In genomic region chr1:20680269-20680668, GRCh38 we compare ENCODE assay signal across 21 cellular contexts. TPM values are rescaled to one million over a fixed set of nuclear protein-coding genes. Genes with fewer than 3 reads are reported as not detected.
DNase-seq lines count a peak whose midpoint lies in the region; ATAC-seq and TF ChIP-seq lines count a peak whose summit lies in the region.
"Had no signal": no experiment of that assay in that cellular context is flagged by ENCODE, and none has a peak within 500 bp of the region (broad histone marks: within the 10 kb centered on the region; RNA-seq: fewer than 3 reads in every experiment).

No MANE protein-coding gene starts in this region.

- H3K4me1 Mint-ChIP-seq in stimulated activated naive CD8-positive, alpha-beta T cell treated with anti-CD3 and anti-CD28 coated beads, Interleukin-15, Interleukin-2, amounts not matched to agents 100 ng/mL and 50 ng/mL, for 24 hours (ENCODE audit: low read depth), result peaks cover 10% of the 10 kb centered on the region
- peaks cover 14% of the 10 kb centered on the region for H3K4me1 Mint-ChIP-seq in T-helper 2 cell treated with Interferon-gamma antibody and Interleukin-4, amounts not matched to agents 5 μg/mL and 100 μg/mL, for 36 hours (ENCODE audit: low read depth)
- H3K4me1 Mint-ChIP-seq: GM23338 had no signal

- no peak for DNase-seq in stimulated activated naive CD8-positive, alpha-beta T cell treated with anti-CD3 and anti-CD28 coated beads, Interleukin-15, Interleukin-2, amounts not matched to agents 100 U/mL and 50 U/mL, for 24 hours
- DNase-seq in left lobe of liver (ENCODE audit: low spot score) (no peak), spleen (no peak), A172 (ENCODE audit: low spot score) (no peak)
- no peak for DNase-seq in T-helper 2 cell treated with Interferon-gamma antibody and Interleukin-4, amounts not matched to agents 5 μg/mL and 100 μg/mL, for 36 hours (ENCODE audit: low spot score)
- DNase-seq: ACHN; AML-193; BE2C; C1 segment of cervical spinal cord; Calu3; CD4-positive, alpha-beta memory T cell; COR-L47; DMS53; DMS79 treated with DMSO at 0.1 percent for 48 hours; GF-D8; H9 had no signal

- H3K27me3 Mint-ChIP-seq in stimulated activated naive CD8-positive, alpha-beta T cell treated with anti-CD3 and anti-CD28 coated beads, Interleukin-15, Interleukin-2, amounts not matched to agents 100 ng/mL and 50 ng/mL, for 24 hours, result peaks cover 26% of the 10 kb centered on the region
- H3K27me3 Mint-ChIP-seq in T-helper 2 cell treated with Interferon-gamma antibody and Interleukin-4, amounts not matched to agents 5 μg/mL and 100 μg/mL, for 36 hours (ENCODE audit: low read depth), result peaks cover 64% of the 10 kb centered on the region

- H3K4me3 ChIP-seq in spleen, result no peak overlapping the region
- H3K4me3 ChIP-seq: A549, GM23338 had no signal

- H3K9me3 ChIP-seq in spleen, result peaks cover 0 to 9% (median 0%) of the 10 kb centered on the region in 8 donors
- H3K9me3 ChIP-seq: A549, BE2C had no signal

- peaks cover 0 to 41% (median 0%) of the 10 kb centered on the region in 6 donors for H3K36me3 ChIP-seq in spleen
- H3K36me3 ChIP-seq: BE2C had no signal

- H3K27ac Mint-ChIP-seq in stimulated activated naive CD8-positive, alpha-beta T cell treated with anti-CD3 and anti-CD28 coated beads, Interleukin-15, Interleukin-2, amounts not matched to agents 100 ng/mL and 50 ng/mL, for 24 hours, result peak overlapping the region; percentile 26
- H3K27ac Mint-ChIP-seq in T-helper 2 cell treated with Interferon-gamma antibody and Interleukin-4, amounts not matched to agents 5 μg/mL and 100 μg/mL, for 36 hours, result no peak overlapping the region
- H3K27ac Mint-ChIP-seq: GM23338, H9 had no signal

- H3K4me3 Mint-ChIP-seq in stimulated activated naive CD8-positive, alpha-beta T cell treated with anti-CD3 and anti-CD28 coated beads, Interleukin-15, Interleukin-2, amounts not matched to agents 100 ng/mL and 50 ng/mL, for 24 hours, result no peak overlapping the region
- H3K4me3 Mint-ChIP-seq in T-helper 2 cell treated with Interferon-gamma antibody and Interleukin-4, amounts not matched to agents 5 μg/mL and 100 μg/mL, for 36 hours, result no peak overlapping the region
- H3K4me3 Mint-ChIP-seq: CD4-positive, alpha-beta memory T cell; GM23338; H9 had no signal

- peaks cover 8% of the 10 kb centered on the region for H3K9me3 Mint-ChIP-seq in stimulated activated naive CD8-positive, alpha-beta T cell treated with anti-CD3 and anti-CD28 coated beads, Interleukin-15, Interleukin-2, amounts not matched to agents 100 ng/mL and 50 ng/mL, for 24 hours
- H3K9me3 Mint-ChIP-seq in T-helper 2 cell treated with Interferon-gamma antibody and Interleukin-4, amounts not matched to agents 5 μg/mL and 100 μg/mL, for 36 hours, result peaks cover 12% of the 10 kb centered on the region
- H3K9me3 Mint-ChIP-seq: GM23338, H9 had no signal

- peaks cover 3 to 80% (median 33%) of the 10 kb centered on the region in 6 donors for H3K4me1 ChIP-seq in spleen
- H3K4me1 ChIP-seq: A549, BE2C had no signal

- TF ChIP-seq POLR2A in spleen (IDR thresholded peaks at IDR 0.05), result no peak

- H3K27me3 ChIP-seq in spleen (replicated peaks in 1 of 7), result no peaks in the 10 kb centered on the region
- H3K27me3 ChIP-seq: BE2C had no signal

- peaks cover 4% of the 10 kb centered on the region for H3K36me3 Mint-ChIP-seq in stimulated activated naive CD8-positive, alpha-beta T cell treated with anti-CD3 and anti-CD28 coated beads, Interleukin-15, Interleukin-2, amounts not matched to agents 100 ng/mL and 50 ng/mL, for 24 hours (ENCODE audit: low read depth)
- no peaks in the 10 kb centered on the region for H3K36me3 Mint-ChIP-seq in T-helper 2 cell treated with Interferon-gamma antibody and Interleukin-4, amounts not matched to agents 5 μg/mL and 100 μg/mL, for 36 hours (ENCODE audit: low read depth)
- H3K36me3 Mint-ChIP-seq: CD4-positive, alpha-beta memory T cell had no signal

- no peak for ATAC-seq in stimulated activated naive CD8-positive, alpha-beta T cell treated with anti-CD3 and anti-CD28 coated beads, Interleukin-15, Interleukin-2, amounts not matched to agents 100 U/mL and 50 U/mL, for 24 hours
- ATAC-seq in left lobe of liver, result peak; percentile 30
- ATAC-seq: A549, GM23338, HCT116 had no signal

- no peak for TF ChIP-seq CTCF in spleen (IDR thresholded peaks at IDR 0.05 in 8 of 11, conservative IDR thresholded peaks at IDR 0.05 in 3 of 11)

- intact Hi-C loops in spleen (cut with DNase I; ENCODE audit: low total_unique reads), result no loop called here

- WGBS in spleen, 5 donors, result 71 to 82% (median 77%) methylated on average over 5 of the region's 5 CpGs

- peak overlapping the region in 6 of 8 donors; percentile 1 to 93 (median 15) for H3K27ac ChIP-seq in spleen
- H3K27ac ChIP-seq: 22Rv1, A549 had no signal

RNA-seq across cellular contexts. Expression of gene DDOST, which starts 19.1 kb away (rescaled TPM):
- 104 TPM for total RNA-seq in left lobe of liver
- 100 to 1,000 TPM; 121 to 194 (median 163) TPM for total RNA-seq in spleen
- 100 to 1,000 TPM; 107 to 139 (median 114) TPM for polyA plus RNA-seq in spleen
- 211 and 238 TPM in 2 replicates for total RNA-seq in A172 (2014; rRNA removed; shearing (Covaris generic))

RNA-seq across cellular contexts. Expression of gene KIF17, which starts 37.5 kb away (rescaled TPM):
- total RNA-seq in left lobe of liver (1.5 TPM), spleen (10 to 100 TPM; 15.4 to 82.2 (median 57.6) TPM)
- 10 to 100 TPM in 1 of 3 donors, 1 to 10 TPM in 2; 8.3 to 41.4 (median 8.7) TPM for polyA plus RNA-seq in spleen
- 2.1 and 3.6 TPM in 2 replicates for total RNA-seq in A172 (2014; rRNA removed; shearing (Covaris generic))
- total RNA-seq: Calu3; CD4-positive, alpha-beta memory T cell had no signal
- polyA plus RNA-seq: CD4-positive, alpha-beta memory T cell had no signal

RNA-seq across cellular contexts. Expression of gene PINK1, which starts 47.0 kb away (rescaled TPM):
- total RNA-seq in left lobe of liver (90.5 TPM), spleen (10 to 100 TPM; 34.3 to 73.4 (median 52.9) TPM)
- 10 to 100 TPM; 20.3 to 42.8 (median 23.3) TPM for polyA plus RNA-seq in spleen
- 44.8 and 57.9 TPM in 2 replicates for total RNA-seq in A172 (2014; rRNA removed; shearing (Covaris generic))

RNA-seq across cellular contexts. Expression of gene SH2D5, which starts 52.2 kb away (rescaled TPM):
- total RNA-seq in left lobe of liver, result 0.30 TPM
- under 1 TPM in 2 of 7 donors, not detected in 5; 0.10 to 0.22 TPM for total RNA-seq in spleen
- under 1 TPM; 0.02 to 0.05 (median 0.03) TPM for polyA plus RNA-seq in spleen
- total RNA-seq in A172 (2014; rRNA removed; shearing (Covaris generic)), result 17.9 and 20.0 TPM in 2 replicates
- polyA plus RNA-seq: CD4-positive, alpha-beta memory T cell had no signal
